Comparison of ENCODE assay signal across 22 cellular contexts in genomic region chrX:112259375-112259774, GRCh38.
"Had no signal": no experiment of that assay in that cellular context is flagged by ENCODE, and none has a peak within 500 bp of the region (broad histone marks: within the 10 kb centered on the region; RNA-seq: fewer than 3 reads in every experiment).

No MANE protein-coding gene starts in this region.

- H3K9me3 ChIP-seq: esophagus muscularis mucosa, gastroesophageal sphincter, heart left ventricle, left lung, lower lobe of right lung, mucosa of descending colon had no signal

- H3K4me1 Mint-ChIP-seq: immature natural killer cell, naive B cell had no signal

- H3K27me3 Mint-ChIP-seq: naive B cell had no signal

- H3K4me3 Mint-ChIP-seq: immature natural killer cell, mesothelial cell of epicardium, naive B cell had no signal

- ATAC-seq: foreskin keratinocyte, gastroesophageal sphincter, heart left ventricle, left cardiac atrium, left lung, left ventricle myocardium superior, lower lobe of right lung, mucosa of descending colon had no signal

- H3K9me3 Mint-ChIP-seq: mesothelial cell of epicardium had no signal

- H3K4me3 ChIP-seq: coronary artery, dorsolateral prefrontal cortex, esophagus muscularis mucosa, gastroesophageal sphincter, heart left ventricle, hepatocyte, left lung, lower lobe of right lung, mucosa of descending colon had no signal

- H3K27ac Mint-ChIP-seq: immature natural killer cell, mesothelial cell of epicardium, naive B cell had no signal

- H3K36me3 ChIP-seq: esophagus muscularis mucosa, gastroesophageal sphincter, heart left ventricle, left lung, lower lobe of right lung had no signal

- H3K79me2 ChIP-seq: hepatocyte had no signal

- H3K4me2 ChIP-seq: hepatocyte had no signal

- DNase-seq: dermis blood vessel endothelial cell; dorsolateral prefrontal cortex; effector CD4-positive, alpha-beta T cell; effector memory CD4-positive, alpha-beta T cell; foreskin keratinocyte; heart left ventricle; hypothalamus; immature natural killer cell; left cardiac atrium; left lung; left ventricle myocardium superior; lower lobe of right lung; mesenchymal stem cell; mucosa of descending colon; naive B cell had no signal

- H3K36me3 Mint-ChIP-seq: immature natural killer cell, mesothelial cell of epicardium, naive B cell had no signal

- H3K27me3 ChIP-seq: foreskin keratinocyte, gastroesophageal sphincter, hepatocyte, left lung had no signal

- H3K27ac ChIP-seq: coronary artery, dorsolateral prefrontal cortex, esophagus muscularis mucosa, foreskin keratinocyte, gastroesophageal sphincter, heart left ventricle, hepatocyte, left lung, lower lobe of right lung had no signal

- FAIRE-seq: endothelial cell of umbilical vein, keratinocyte had no signal

- H2AFZ ChIP-seq: hepatocyte had no signal

- H3K4me1 ChIP-seq: esophagus muscularis mucosa, foreskin keratinocyte, gastroesophageal sphincter, heart left ventricle, left lung, lower lobe of right lung had no signal
